ENCODE assay signal across 1 cellular context in genomic region chr14:91313852-91314251, GRCh38.
TF ChIP-seq lines count a peak whose summit lies in the region.

No MANE protein-coding gene starts in this region.

TF ChIP-seq in IMR-90, 13 proteins besides CTCF, POLR2A, EP300 and RAD21 (continued from another document):
- TF ChIP-seq MAFK (IDR thresholded peaks at IDR 0.05; ENCODE audit: low read depth, low read length) (no peak), MAZ (IDR thresholded peaks at IDR 0.05; ENCODE audit: borderline replicate concordance, low read depth, low read length) (no peak), CHD1 (IDR thresholded peaks at IDR 0.05; ENCODE audit: low read depth, low read length) (no peak), MXI1 (IDR thresholded peaks at IDR 0.05; ENCODE audit: borderline replicate concordance, low read depth, low read length) (no peak), RFX5 (IDR thresholded peaks at IDR 0.05; ENCODE audit: low read depth, low read length) (no peak), RCOR1 (IDR thresholded peaks at IDR 0.05; ENCODE audit: insufficient replicate concordance, low read length) (no peak)
- TF ChIP-seq, protein P1, sequence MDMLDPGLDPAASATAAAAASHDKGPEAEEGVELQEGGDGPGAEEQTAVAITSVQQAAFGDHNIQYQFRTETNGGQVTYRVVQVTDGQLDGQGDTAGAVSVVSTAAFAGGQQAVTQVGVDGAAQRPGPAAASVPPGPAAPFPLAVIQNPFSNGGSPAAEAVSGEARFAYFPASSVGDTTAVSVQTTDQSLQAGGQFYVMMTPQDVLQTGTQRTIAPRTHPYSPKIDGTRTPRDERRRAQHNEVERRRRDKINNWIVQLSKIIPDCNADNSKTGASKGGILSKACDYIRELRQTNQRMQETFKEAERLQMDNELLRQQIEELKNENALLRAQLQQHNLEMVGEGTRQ (IDR thresholded peaks at IDR 0.05; ENCODE audit: low read depth, low read length): no peak
